In genomic region chr17:3656353-3656752, GRCh38 we compare ENCODE assay signal across 24 cellular contexts.
"Had no signal": no experiment of that assay in that cellular context is flagged by ENCODE, and none has a peak within 500 bp of the region (broad histone marks: within the 10 kb centered on the region; RNA-seq: fewer than 3 reads in every experiment).

No MANE protein-coding gene starts in this region.

- H3K4me1 ChIP-seq: prostate gland had no signal

- H3K4me3 Mint-ChIP-seq: activated CD4-positive, alpha-beta memory T cell treated with anti-CD3 and anti-CD28 coated beads for 36 hours; activated naive CD4-positive, alpha-beta T cell treated with anti-CD3 and anti-CD28 coated beads for 36 hours; activated naive CD8-positive, alpha-beta T cell treated with anti-CD3 and anti-CD28 coated beads, Interleukin-2, amount 50 U/mL, for 24 hours; nephron progenitor cell; T-helper 17 cell had no signal

- H3K4me1 Mint-ChIP-seq: activated naive CD8-positive, alpha-beta T cell treated with anti-CD3 and anti-CD28 coated beads, Interleukin-2, amount 50 U/mL, for 24 hours had no signal

- FAIRE-seq: frontal cortex, urothelium cell line had no signal

- H3K9me3 ChIP-seq: body of pancreas, esophagus muscularis mucosa, left ventricle myocardium inferior, prostate gland, stomach, suprapubic skin, transverse colon had no signal

- ATAC-seq: activated naive CD8-positive, alpha-beta T cell treated with anti-CD3 and anti-CD28 coated beads, Interleukin-2, amount 50 U/mL, for 24 hours; body of pancreas; T-helper 17 cell had no signal

- H3K27me3 ChIP-seq: body of pancreas, cardiac muscle cell, esophagus muscularis mucosa, stomach, suprapubic skin, transverse colon had no signal

- H3K27ac Mint-ChIP-seq: activated CD4-positive, alpha-beta memory T cell treated with anti-CD3 and anti-CD28 coated beads for 36 hours; activated naive CD4-positive, alpha-beta T cell treated with anti-CD3 and anti-CD28 coated beads for 36 hours; activated naive CD8-positive, alpha-beta T cell treated with anti-CD3 and anti-CD28 coated beads, Interleukin-2, amount 50 U/mL, for 24 hours; T-helper 17 cell had no signal

- H3K27ac ChIP-seq: body of pancreas, cardiac muscle cell, esophagus muscularis mucosa, left ventricle myocardium inferior, prostate gland, stomach, suprapubic skin, transverse colon had no signal

- H3K36me3 Mint-ChIP-seq: activated CD4-positive, alpha-beta memory T cell treated with anti-CD3 and anti-CD28 coated beads for 36 hours had no signal

- H3K4me3 ChIP-seq: body of pancreas, cardiac muscle cell, esophagus muscularis mucosa, left ventricle myocardium inferior, prostate gland, stomach, suprapubic skin, transverse colon had no signal

- H3K9me3 Mint-ChIP-seq: activated CD4-positive, alpha-beta memory T cell treated with anti-CD3 and anti-CD28 coated beads for 36 hours; activated naive CD4-positive, alpha-beta T cell treated with anti-CD3 and anti-CD28 coated beads for 36 hours; activated naive CD8-positive, alpha-beta T cell treated with anti-CD3 and anti-CD28 coated beads, Interleukin-2, amount 50 U/mL, for 24 hours; nephron progenitor cell had no signal

- H3K27me3 Mint-ChIP-seq: activated CD4-positive, alpha-beta memory T cell treated with anti-CD3 and anti-CD28 coated beads for 36 hours; activated naive CD8-positive, alpha-beta T cell treated with anti-CD3 and anti-CD28 coated beads, Interleukin-2, amount 50 U/mL, for 24 hours; T-helper 17 cell had no signal

- DNase-seq: activated CD4-positive, alpha-beta memory T cell treated with anti-CD3 and anti-CD28 coated beads for 36 hours; activated CD4-positive, alpha-beta T cell treated with anti-CD3 and anti-CD28 coated beads for 48 hours; activated effector memory CD4-positive, alpha-beta T cell treated with Interleukin-2 at 50 U/mL for 16 hours; activated naive CD4-positive, alpha-beta T cell treated with anti-CD3 and anti-CD28 coated beads for 36 hours; activated naive CD8-positive, alpha-beta T cell treated with anti-CD3 and anti-CD28 coated beads, Interleukin-2, amount 50 U/mL, for 24 hours; activated T-cell treated with anti-CD3 and anti-CD28 coated beads, Interleukin-2, amount 50 U/mL, for 48 hours; body of pancreas; dermis blood vessel endothelial cell; effector memory CD4-positive, alpha-beta T cell; glutamatergic neuron; hippocampal formation; left ventricle myocardium inferior; nephron progenitor cell; stimulated activated CD4-positive, alpha-beta T cell treated with anti-CD3 and anti-CD28 coated beads, Interleukin-4, amount 100 ng/mL, for 1 hour; stomach; SW 1271; T-helper 17 cell; transverse colon had no signal

- H3K36me3 ChIP-seq: cardiac muscle cell, left ventricle myocardium inferior, prostate gland, transverse colon had no signal
